9 cellular contexts compared by ENCODE assay signal in the genomic region with DNA sequence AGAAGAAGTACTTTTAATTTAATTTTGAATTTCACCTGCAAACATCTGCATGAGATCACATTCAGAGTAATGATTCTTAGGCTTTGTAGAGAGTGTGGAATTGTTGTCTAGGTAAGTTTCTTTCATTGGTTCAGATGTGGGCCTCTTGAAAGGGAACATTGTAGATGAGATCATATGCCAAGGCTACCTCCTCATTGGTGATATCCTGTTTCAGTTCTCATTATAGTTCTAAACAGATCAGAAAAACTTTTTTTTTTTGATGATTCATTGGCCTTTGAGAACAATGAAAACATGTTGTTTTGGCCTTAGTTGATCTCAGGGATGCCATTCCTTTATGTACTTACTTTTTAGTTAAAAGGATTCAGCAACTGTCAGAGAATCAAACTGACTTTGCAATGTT. TPM values are rescaled to one million over a fixed set of nuclear protein-coding genes. Genes with fewer than 3 reads are reported as not detected.
DNase-seq lines count a peak whose midpoint lies in the region; ATAC-seq and TF ChIP-seq lines count a peak whose summit lies in the region.
"Had no signal": no experiment of that assay in that cellular context is flagged by ENCODE, and none has a peak within 500 bp of the region (broad histone marks: within the 10 kb centered on the region; RNA-seq: fewer than 3 reads in every experiment).

No MANE protein-coding gene starts in this region.

- no peaks in the 10 kb centered on the region for H3K27me3 ChIP-seq in CD4-positive, alpha-beta T cell (ENCODE audit: control insufficient read depth, insufficient read depth, low read length)
- H3K27me3 ChIP-seq: ovary had no signal

- CTCF ChIA-PET in CD4-positive, alpha-beta T cell (lab: Charles Lee) = no interaction called here

- intact Hi-C loops in CD4-positive, alpha-beta T cell (cut with DNase I, micrococcal nuclease) = no loop called here

- H3K4me1 Mint-ChIP-seq in CD4-positive, alpha-beta T cell (ENCODE audit: low read depth) = peaks cover 6% of the 10 kb centered on the region

- peak; percentile 64 for ATAC-seq in CD4-positive, alpha-beta T cell (ENCODE audit: poor library complexity)
- ATAC-seq in GM21526 (IDR thresholded peaks at IDR 0.05; ENCODE audit: low FRiP score, unreplicated experiment) = peak; percentile 50
- no peak for ATAC-seq in HG03520 (IDR thresholded peaks at IDR 0.05; ENCODE audit: unreplicated experiment)
- ATAC-seq in HG02981 (IDR thresholded peaks at IDR 0.05; ENCODE audit: unreplicated experiment) = no peak

- no peaks in the 10 kb centered on the region for H3K9me3 ChIP-seq in CD4-positive, alpha-beta T cell (ENCODE audit: control insufficient read depth, low read length)
- H3K9me3 ChIP-seq: ovary had no signal

- no peak overlapping the region for H3K4me3 Mint-ChIP-seq in CD4-positive, alpha-beta T cell

- no peak overlapping the region for H3K4me3 ChIP-seq in fibroblast of the aortic adventitia (ENCODE audit: low read depth, low read length)
- H3K4me3 ChIP-seq: ovary had no signal

- no peak for DNase-seq in CD4-positive, alpha-beta T cell
- DNase-seq in SHP77 treated with DMSO at 0.1 percent for 48 hours (lab: John Stamatoyannopoulos, UW) (peak; percentile 83), fibroblast of the aortic adventitia (ENCODE audit: low read depth) (peak; percentile 52), NCI-H526 (lab: John Stamatoyannopoulos, UW) (no peak), SIG-M5 treated with dmso at 0.1 percent for 504 hours (lab: John Stamatoyannopoulos, UW; ENCODE audit: unreplicated experiment) (no peak)
- DNase-seq: ovary had no signal

- POLR2A ChIA-PET in CD4-positive, alpha-beta T cell (lab: Charles Lee) = no interaction called here

- TF ChIP-seq CTCF in CD4-positive, alpha-beta T cell (IDR thresholded peaks at IDR 0.05) = no peak
- no peak for TF ChIP-seq CTCF in fibroblast of the aortic adventitia (IDR thresholded peaks at IDR 0.05; ENCODE audit: insufficient read depth, low read length)

- H3K27ac Mint-ChIP-seq in CD4-positive, alpha-beta T cell = no peak overlapping the region

- H3K36me3 Mint-ChIP-seq in CD4-positive, alpha-beta T cell (ENCODE audit: low read depth) = no peaks in the 10 kb centered on the region

- no peak overlapping the region for H3K27ac ChIP-seq in CD4-positive, alpha-beta T cell (ENCODE audit: low read depth, low read length)
- H3K27ac ChIP-seq: ovary had no signal

- no peaks in the 10 kb centered on the region for H3K9me3 Mint-ChIP-seq in CD4-positive, alpha-beta T cell

- H3K27me3 Mint-ChIP-seq in CD4-positive, alpha-beta T cell = no peaks in the 10 kb centered on the region

RNA-seq across cellular contexts. Expression of gene EML6, which starts 44.5 kb away (rescaled TPM):
- under 1 TPM; 0.22 to 0.34 TPM for total RNA-seq in CD4-positive, alpha-beta T cell
- total RNA-seq in fibroblast of the aortic adventitia (ENCODE audit: low replicate concordance) = 0.49 and 2.8 TPM in 2 replicates

Comparison
In these comparisons a context has a peak if more than half of its experiments do, and no peak if none do; other contexts are left out.
1. ATAC-seq: peak in CD4-positive, alpha-beta T cell (single experiment) and GM21526 (single experiment); none in HG03520 (single experiment) and HG02981 (single experiment).
2. DNase-seq: peak in SHP77 treated with DMSO at 0.1 percent for 48 hours (single experiment) and fibroblast of the aortic adventitia (single experiment); none in CD4-positive, alpha-beta T cell (0 of 10), NCI-H526 (0 of 2) and SIG-M5 treated with dmso at 0.1 percent for 504 hours (single experiment).